22 cellular contexts compared by ENCODE assay signal in genomic region chr13:98649861-98650260, GRCh38.
"Had no signal": no experiment of that assay in that cellular context is flagged by ENCODE, and none has a peak within 500 bp of the region (broad histone marks: within the 10 kb centered on the region; RNA-seq: fewer than 3 reads in every experiment).

No MANE protein-coding gene starts in this region.

- DNase-seq: activated CD4-positive, alpha-beta memory T cell treated with anti-CD3 and anti-CD28 coated beads for 36 hours; activated CD4-positive, alpha-beta T cell treated with anti-CD3 and anti-CD28 coated beads for 4 hours; activated CD4-positive, CD25-positive, alpha-beta regulatory T cell; activated naive CD4-positive, alpha-beta T cell treated with anti-CD3 and anti-CD28 coated beads for 36 hours; activated naive CD8-positive, alpha-beta T cell treated with anti-CD3 and anti-CD28 coated beads, Interleukin-2, amount 10 ng/mL, durations not matched to agents 7 days and 5 days; activated T-cell treated with anti-CD3 and anti-CD28 coated beads, Interleukin-2, amount 50 U/mL, for 48 hours; amniotic stem cell; foreskin melanocyte; hippocampal formation; kidney glomerular epithelial cell; psoas muscle; stimulated activated CD4-positive, alpha-beta T cell treated with anti-CD3 and anti-CD28 coated beads, Interleukin-12 subunit alpha, Interleukin-12 subunit beta, amount 100 ng/mL, for 4 hours; stimulated activated naive CD8-positive, alpha-beta T cell treated with anti-CD3 and anti-CD28 coated beads, Interleukin-15, amount 100 ng/mL, for 72 hours; T1000 had no signal

- H3K27me3 ChIP-seq: left lung, pancreas, right atrium auricular region, vagina had no signal

- H3K9me3 Mint-ChIP-seq: activated CD4-positive, alpha-beta memory T cell treated with anti-CD3 and anti-CD28 coated beads for 36 hours; activated naive CD4-positive, alpha-beta T cell treated with anti-CD3 and anti-CD28 coated beads for 36 hours; activated naive CD8-positive, alpha-beta T cell treated with anti-CD3 and anti-CD28 coated beads, Interleukin-2, amount 10 ng/mL, durations not matched to agents 7 days and 5 days; natural killer cell treated with Interleukin-12 subunit alpha and Interleukin-12 subunit beta and Interleukin-15 and Interleukin-18, amount 100 ng/mL, for 72 hours; stimulated activated naive CD8-positive, alpha-beta T cell treated with anti-CD3 and anti-CD28 coated beads, Interleukin-15, amount 100 ng/mL, for 72 hours; T-helper 1 cell treated with Interleukin-12 subunit alpha and Interleukin-12 subunit beta and Interleukin-4 antibody, amounts not matched to agents 30 μg/mL and 1 μg/mL, for 36 hours had no signal

- H3K36me3 ChIP-seq: left lung, pancreas, right atrium auricular region, vagina had no signal

- H3K27ac ChIP-seq: coronary artery, left lung, psoas muscle, right atrium auricular region, vagina had no signal

- H3K4me1 ChIP-seq: psoas muscle, right atrium auricular region had no signal

- H3K9me3 ChIP-seq: left lung, pancreas, psoas muscle, right atrium auricular region, vagina had no signal

- H3K27ac Mint-ChIP-seq: activated CD4-positive, alpha-beta memory T cell treated with anti-CD3 and anti-CD28 coated beads for 36 hours; activated naive CD4-positive, alpha-beta T cell treated with anti-CD3 and anti-CD28 coated beads for 36 hours; activated naive CD8-positive, alpha-beta T cell treated with anti-CD3 and anti-CD28 coated beads, Interleukin-2, amount 10 ng/mL, durations not matched to agents 7 days and 5 days; natural killer cell treated with Interleukin-12 subunit alpha and Interleukin-12 subunit beta and Interleukin-15 and Interleukin-18, amount 100 ng/mL, for 72 hours; stimulated activated naive CD8-positive, alpha-beta T cell treated with anti-CD3 and anti-CD28 coated beads, Interleukin-15, amount 100 ng/mL, for 72 hours; T-helper 1 cell treated with Interleukin-12 subunit alpha and Interleukin-12 subunit beta and Interleukin-4 antibody, amounts not matched to agents 30 μg/mL and 1 μg/mL, for 36 hours had no signal

- H3K4me3 ChIP-seq: coronary artery, left lung, lung, pancreas, psoas muscle, right atrium auricular region, vagina had no signal

- H3K36me3 Mint-ChIP-seq: activated CD4-positive, alpha-beta memory T cell treated with anti-CD3 and anti-CD28 coated beads for 36 hours; activated naive CD8-positive, alpha-beta T cell treated with anti-CD3 and anti-CD28 coated beads, Interleukin-2, amount 10 ng/mL, durations not matched to agents 7 days and 5 days; natural killer cell treated with Interleukin-12 subunit alpha and Interleukin-12 subunit beta and Interleukin-15 and Interleukin-18, amount 100 ng/mL, for 72 hours had no signal

- H3K4me3 Mint-ChIP-seq: activated CD4-positive, alpha-beta memory T cell treated with anti-CD3 and anti-CD28 coated beads for 36 hours; activated naive CD4-positive, alpha-beta T cell treated with anti-CD3 and anti-CD28 coated beads for 36 hours; activated naive CD8-positive, alpha-beta T cell treated with anti-CD3 and anti-CD28 coated beads, Interleukin-2, amount 10 ng/mL, durations not matched to agents 7 days and 5 days; natural killer cell treated with Interleukin-12 subunit alpha and Interleukin-12 subunit beta and Interleukin-15 and Interleukin-18, amount 100 ng/mL, for 72 hours; stimulated activated naive CD8-positive, alpha-beta T cell treated with anti-CD3 and anti-CD28 coated beads, Interleukin-15, amount 100 ng/mL, for 72 hours; T-helper 1 cell treated with Interleukin-12 subunit alpha and Interleukin-12 subunit beta and Interleukin-4 antibody, amounts not matched to agents 30 μg/mL and 1 μg/mL, for 36 hours had no signal
